In genomic region chr22:30920407-30920806, GRCh38 we compare ENCODE assay signal across 8 cellular contexts. TPM values are rescaled to one million over a fixed set of nuclear protein-coding genes. Genes with fewer than 3 reads are reported as not detected.
DNase-seq lines count a peak whose midpoint lies in the region; ATAC-seq and TF ChIP-seq lines count a peak whose summit lies in the region.

No MANE protein-coding gene starts in this region.

- H3K27ac Mint-ChIP-seq in activated naive CD8-positive, alpha-beta T cell: no peak overlapping the region
- H3K27ac Mint-ChIP-seq in progenitor cell of endocrine pancreas: no peak overlapping the region

- DNase-seq in Daoy (ENCODE audit: low read depth) (peak; percentile 71), SW480 (ENCODE audit: low spot score) (peak; percentile 38), Right ventricle myocardium inferior (ENCODE audit: missing footprints) (peak; percentile 88), progenitor cell of endocrine pancreas (ENCODE audit: low spot score, unreplicated experiment) (peak; percentile 77), ureter (ENCODE audit: low spot score) (peak; percentile 84), cortex of kidney (lab: John Stamatoyannopoulos, UW) (no peak)

- TF ChIP-seq CTCF in LNCAP (IDR thresholded peaks at IDR 0.05) (peak; percentile 95), progenitor cell of endocrine pancreas (IDR thresholded peaks at IDR 0.05; ENCODE audit: unreplicated experiment) (peak; percentile 93)

- ATAC-seq in Right ventricle myocardium inferior: peak; percentile 76

- peak overlapping the region; percentile 77 for H3K4me3 Mint-ChIP-seq in activated naive CD8-positive, alpha-beta T cell
- H3K4me3 Mint-ChIP-seq in progenitor cell of endocrine pancreas (ENCODE audit: low read depth): no peak overlapping the region

- H3K27me3 Mint-ChIP-seq in activated naive CD8-positive, alpha-beta T cell: no peaks in the 10 kb centered on the region
- no peaks in the 10 kb centered on the region for H3K27me3 Mint-ChIP-seq in progenitor cell of endocrine pancreas

- no peaks in the 10 kb centered on the region for H3K9me3 Mint-ChIP-seq in activated naive CD8-positive, alpha-beta T cell (ENCODE audit: low read depth)
- H3K9me3 Mint-ChIP-seq in progenitor cell of endocrine pancreas (ENCODE audit: low read depth): peaks cover 4% of the 10 kb centered on the region

- peaks cover 45% of the 10 kb centered on the region for H3K4me1 Mint-ChIP-seq in activated naive CD8-positive, alpha-beta T cell (ENCODE audit: low read depth)
- no peaks in the 10 kb centered on the region for H3K4me1 Mint-ChIP-seq in progenitor cell of endocrine pancreas (ENCODE audit: low read depth)

- intact Hi-C loops in Right ventricle myocardium inferior (cut with DNase I): loop anchor here (1.0 to 5.0 kb wide), 2 partner anchors 157 to 288 kb away; no protein-coding TSS in a partner anchor

- H3K36me3 Mint-ChIP-seq in activated naive CD8-positive, alpha-beta T cell: peaks cover 11% of the 10 kb centered on the region
- H3K36me3 Mint-ChIP-seq in progenitor cell of endocrine pancreas (ENCODE audit: insufficient read depth): peaks cover 6% of the 10 kb centered on the region

RNA-seq across cellular contexts. Expression of gene MORC2, which starts 48.2 kb away (rescaled TPM):
- 12.6 and 13.4 TPM in 2 replicates for total RNA-seq in Daoy (2014; rRNA removed; shearing (Covaris generic))
- total RNA-seq in Right ventricle myocardium inferior: 17.3 TPM
- 47.3 and 50.1 TPM in 2 replicates for total RNA-seq in progenitor cell of endocrine pancreas
- 31.2 TPM for total RNA-seq in ureter

RNA-seq across cellular contexts. Expression of gene TUG1, which starts 48.7 kb away (rescaled TPM):
- 35.0 and 37.0 TPM in 2 replicates for total RNA-seq in Daoy (2014; rRNA removed; shearing (Covaris generic))
- total RNA-seq in Right ventricle myocardium inferior: 32.3 TPM
- 142 and 146 TPM in 2 replicates for total RNA-seq in progenitor cell of endocrine pancreas
- 119 TPM for total RNA-seq in ureter
